9 cellular contexts compared by ENCODE assay signal in the genomic region with DNA sequence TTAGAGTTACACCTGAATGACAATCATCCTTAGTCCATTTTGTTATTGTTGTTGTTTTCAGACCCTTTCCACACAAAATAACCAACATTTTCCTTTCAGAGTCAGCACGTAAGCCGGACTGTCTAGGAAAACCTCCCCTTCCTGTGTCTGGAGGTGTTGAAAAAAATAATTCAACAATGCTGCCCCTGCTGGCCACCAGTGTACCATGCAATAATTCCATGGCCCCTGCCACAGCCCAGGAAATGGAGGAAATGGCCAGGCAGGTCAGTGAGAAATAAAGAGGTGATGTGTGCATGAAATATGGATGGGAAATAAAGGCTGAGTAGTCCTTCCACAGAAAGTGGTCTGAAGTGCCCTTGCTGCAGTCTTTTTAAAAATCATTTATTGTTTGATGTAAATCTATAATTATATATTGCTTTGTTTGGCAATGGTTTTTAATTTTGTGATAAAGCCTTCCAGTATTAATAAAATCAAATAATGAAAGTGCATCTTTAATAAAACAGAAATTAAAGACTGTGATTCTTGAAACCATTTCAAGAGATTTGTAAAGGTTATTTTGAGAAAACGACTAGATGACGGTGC.
A peak's percentile ranks its signal among the peaks of the same experiment; 100 is the strongest.
DNase-seq lines count a peak whose midpoint lies in the region; ATAC-seq, FAIRE-seq and TF ChIP-seq lines count a peak whose summit lies in the region.
"Had no signal": no experiment of that assay in that cellular context is flagged by ENCODE, and none has a peak within 500 bp of the region (broad histone marks: within the 10 kb centered on the region; RNA-seq: fewer than 3 reads in every experiment).

No MANE protein-coding gene starts in this region.

- H3K9me2 ChIP-seq in PC-3 (replicated peaks; ENCODE audit: low read length) (no peaks in the 10 kb centered on the region), hepatocyte (replicated peaks; ENCODE audit: insufficient read depth) (no peaks in the 10 kb centered on the region)

- no peak for FAIRE-seq in GM19239 (lab: Jason Lieb, UNC)

- H3K79me2 ChIP-seq in PC-3 (ENCODE audit: low read length) (no peaks in the 10 kb centered on the region), hepatocyte (no peaks in the 10 kb centered on the region)

- no peak overlapping the region for H3K9ac ChIP-seq in PC-3 (ENCODE audit: low read length)

- peak; percentile 85 for ATAC-seq in GM21786 (IDR thresholded peaks at IDR 0.05; ENCODE audit: unreplicated experiment)
- no peak for ATAC-seq in PC-3

- H4K20me1 ChIP-seq in PC-3 (ENCODE audit: low read length): no peaks in the 10 kb centered on the region
- no peaks in the 10 kb centered on the region for H4K20me1 ChIP-seq in hepatocyte (ENCODE audit: insufficient read depth, poor library complexity, severe bottlenecking)

- 79% methylated on average over 4 of the region's 4 CpGs for WGBS in hepatocyte (ENCODE audit: low lambda C conversion rate, missing lambda C conversion rate)

- H3K4me2 ChIP-seq in PC-3 (ENCODE audit: low read length): no peak overlapping the region
- no peak overlapping the region for H3K4me2 ChIP-seq in hepatocyte

- no peaks in the 10 kb centered on the region for H3K27me3 ChIP-seq in PC-3 (ENCODE audit: low read length)
- H3K27me3 ChIP-seq in hepatocyte: no peaks in the 10 kb centered on the region
- no peaks in the 10 kb centered on the region for H3K27me3 ChIP-seq in MG63

- H3K4me3 ChIP-seq in PC-3 (ENCODE audit: low read length): no peak overlapping the region
- H3K4me3 ChIP-seq in hepatocyte: no peak overlapping the region
- H3K4me3 ChIP-seq in MG63: no peak overlapping the region
- H3K4me3 ChIP-seq: lung had no signal

- intact Hi-C loops in PC-3 (cut with micrococcal nuclease): no loop called here

- TF ChIP-seq CTCF in GM10266 (IDR thresholded peaks at IDR 0.05; ENCODE audit: control insufficient read depth, insufficient read depth, low read depth, missing control alignments) (peak; percentile 36), PC-3 (conservative IDR thresholded peaks at IDR 0.05; ENCODE audit: low read depth, low read length) (peak; percentile 66), hepatocyte (IDR thresholded peaks at IDR 0.05; ENCODE audit: poor library complexity) (peak; percentile 42)

- no TSS peak for BruUV-seq in PC-3 (replicated peaks; lab: Mats Ljungman, UMichigan)

- CTCF ChIA-PET in PC-3 (lab: Charles Lee): no interaction called here

- no peaks in the 10 kb centered on the region for H3F3A ChIP-seq in PC-3 (ENCODE audit: low read length, unreplicated experiment)

- DNase-seq in GM10266 (ENCODE audit: extremely low spot score): no peak
- DNase-seq in PC-3: peak; percentile 40
- DNase-seq in hepatocyte (ENCODE audit: low spot score): peak; percentile 37
- DNase-seq in MG63: no peak
- no peak for DNase-seq in GM19239 (ENCODE audit: insufficient read length, low spot score)
- DNase-seq in GDM1 (lab: John Stamatoyannopoulos, UW): no peak
- DNase-seq in amygdala (lab: John Stamatoyannopoulos, UW): no peak

- H3K36me3 ChIP-seq in PC-3 (ENCODE audit: low read depth, low read length) (no peaks in the 10 kb centered on the region), hepatocyte (replicated peaks; ENCODE audit: insufficient read depth, low read depth) (no peaks in the 10 kb centered on the region), MG63 (no peaks in the 10 kb centered on the region)

- H3K9me3 ChIP-seq in PC-3 (ENCODE audit: low read length) (no peaks in the 10 kb centered on the region), hepatocyte (ENCODE audit: low read depth) (no peaks in the 10 kb centered on the region), MG63 (no peaks in the 10 kb centered on the region)

- POLR2A ChIA-PET in PC-3 (lab: Charles Lee; ENCODE audit: unreplicated experiment): no interaction called here

- H3K4me1 ChIP-seq in PC-3 (ENCODE audit: insufficient read depth, low read length) (peaks cover 60% of the 10 kb centered on the region), hepatocyte (ENCODE audit: insufficient read depth) (peaks cover 4% of the 10 kb centered on the region)

- H3K27ac ChIP-seq in PC-3 (ENCODE audit: low read length): no peak overlapping the region
- H3K27ac ChIP-seq in hepatocyte: no peak overlapping the region

- H2AFZ ChIP-seq in PC-3 (ENCODE audit: low read length) (no peak overlapping the region), hepatocyte (no peak overlapping the region)

Comparison
In these comparisons a context has a peak if more than half of its experiments do, and no peak if none do; other contexts are left out.
1. DNase-seq: peak in PC-3 (single experiment) and hepatocyte (single experiment); none in GM10266 (single experiment), MG63 (single experiment), GM19239 (single experiment), GDM1 (single experiment) and amygdala (0 of 56).
2. Peak in every context shown above with its lines, with median percentiles within 50 percentile points of each other: CTCF ChIP-seq.